ENCODE assay signal across 1 cellular context in the genomic region with DNA sequence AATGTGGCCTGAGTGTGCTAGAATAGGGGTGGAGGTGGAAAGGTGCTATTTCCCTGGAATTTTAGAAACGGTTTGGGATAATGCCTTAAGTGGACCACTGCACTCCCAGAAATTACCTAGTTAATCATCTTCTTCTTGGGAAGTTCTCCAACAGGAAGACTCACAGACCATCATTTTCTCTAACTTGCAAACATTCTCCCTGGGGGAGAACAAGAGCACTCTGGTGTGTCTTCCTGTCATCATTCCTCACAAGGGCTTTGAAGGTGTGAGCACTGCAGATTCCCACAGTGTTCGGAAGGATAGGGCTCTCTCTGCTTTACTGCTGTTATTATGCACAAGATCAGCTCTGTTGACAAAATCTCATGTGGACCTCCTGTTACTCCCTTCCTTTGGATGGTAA.
TF ChIP-seq lines count a peak whose summit lies in the region.

No MANE protein-coding gene starts in this region.

TF ChIP-seq in H1, 55 proteins besides CTCF, POLR2A, EP300 and RAD21 (continued from another document):
- TF ChIP-seq, protein P1, sequence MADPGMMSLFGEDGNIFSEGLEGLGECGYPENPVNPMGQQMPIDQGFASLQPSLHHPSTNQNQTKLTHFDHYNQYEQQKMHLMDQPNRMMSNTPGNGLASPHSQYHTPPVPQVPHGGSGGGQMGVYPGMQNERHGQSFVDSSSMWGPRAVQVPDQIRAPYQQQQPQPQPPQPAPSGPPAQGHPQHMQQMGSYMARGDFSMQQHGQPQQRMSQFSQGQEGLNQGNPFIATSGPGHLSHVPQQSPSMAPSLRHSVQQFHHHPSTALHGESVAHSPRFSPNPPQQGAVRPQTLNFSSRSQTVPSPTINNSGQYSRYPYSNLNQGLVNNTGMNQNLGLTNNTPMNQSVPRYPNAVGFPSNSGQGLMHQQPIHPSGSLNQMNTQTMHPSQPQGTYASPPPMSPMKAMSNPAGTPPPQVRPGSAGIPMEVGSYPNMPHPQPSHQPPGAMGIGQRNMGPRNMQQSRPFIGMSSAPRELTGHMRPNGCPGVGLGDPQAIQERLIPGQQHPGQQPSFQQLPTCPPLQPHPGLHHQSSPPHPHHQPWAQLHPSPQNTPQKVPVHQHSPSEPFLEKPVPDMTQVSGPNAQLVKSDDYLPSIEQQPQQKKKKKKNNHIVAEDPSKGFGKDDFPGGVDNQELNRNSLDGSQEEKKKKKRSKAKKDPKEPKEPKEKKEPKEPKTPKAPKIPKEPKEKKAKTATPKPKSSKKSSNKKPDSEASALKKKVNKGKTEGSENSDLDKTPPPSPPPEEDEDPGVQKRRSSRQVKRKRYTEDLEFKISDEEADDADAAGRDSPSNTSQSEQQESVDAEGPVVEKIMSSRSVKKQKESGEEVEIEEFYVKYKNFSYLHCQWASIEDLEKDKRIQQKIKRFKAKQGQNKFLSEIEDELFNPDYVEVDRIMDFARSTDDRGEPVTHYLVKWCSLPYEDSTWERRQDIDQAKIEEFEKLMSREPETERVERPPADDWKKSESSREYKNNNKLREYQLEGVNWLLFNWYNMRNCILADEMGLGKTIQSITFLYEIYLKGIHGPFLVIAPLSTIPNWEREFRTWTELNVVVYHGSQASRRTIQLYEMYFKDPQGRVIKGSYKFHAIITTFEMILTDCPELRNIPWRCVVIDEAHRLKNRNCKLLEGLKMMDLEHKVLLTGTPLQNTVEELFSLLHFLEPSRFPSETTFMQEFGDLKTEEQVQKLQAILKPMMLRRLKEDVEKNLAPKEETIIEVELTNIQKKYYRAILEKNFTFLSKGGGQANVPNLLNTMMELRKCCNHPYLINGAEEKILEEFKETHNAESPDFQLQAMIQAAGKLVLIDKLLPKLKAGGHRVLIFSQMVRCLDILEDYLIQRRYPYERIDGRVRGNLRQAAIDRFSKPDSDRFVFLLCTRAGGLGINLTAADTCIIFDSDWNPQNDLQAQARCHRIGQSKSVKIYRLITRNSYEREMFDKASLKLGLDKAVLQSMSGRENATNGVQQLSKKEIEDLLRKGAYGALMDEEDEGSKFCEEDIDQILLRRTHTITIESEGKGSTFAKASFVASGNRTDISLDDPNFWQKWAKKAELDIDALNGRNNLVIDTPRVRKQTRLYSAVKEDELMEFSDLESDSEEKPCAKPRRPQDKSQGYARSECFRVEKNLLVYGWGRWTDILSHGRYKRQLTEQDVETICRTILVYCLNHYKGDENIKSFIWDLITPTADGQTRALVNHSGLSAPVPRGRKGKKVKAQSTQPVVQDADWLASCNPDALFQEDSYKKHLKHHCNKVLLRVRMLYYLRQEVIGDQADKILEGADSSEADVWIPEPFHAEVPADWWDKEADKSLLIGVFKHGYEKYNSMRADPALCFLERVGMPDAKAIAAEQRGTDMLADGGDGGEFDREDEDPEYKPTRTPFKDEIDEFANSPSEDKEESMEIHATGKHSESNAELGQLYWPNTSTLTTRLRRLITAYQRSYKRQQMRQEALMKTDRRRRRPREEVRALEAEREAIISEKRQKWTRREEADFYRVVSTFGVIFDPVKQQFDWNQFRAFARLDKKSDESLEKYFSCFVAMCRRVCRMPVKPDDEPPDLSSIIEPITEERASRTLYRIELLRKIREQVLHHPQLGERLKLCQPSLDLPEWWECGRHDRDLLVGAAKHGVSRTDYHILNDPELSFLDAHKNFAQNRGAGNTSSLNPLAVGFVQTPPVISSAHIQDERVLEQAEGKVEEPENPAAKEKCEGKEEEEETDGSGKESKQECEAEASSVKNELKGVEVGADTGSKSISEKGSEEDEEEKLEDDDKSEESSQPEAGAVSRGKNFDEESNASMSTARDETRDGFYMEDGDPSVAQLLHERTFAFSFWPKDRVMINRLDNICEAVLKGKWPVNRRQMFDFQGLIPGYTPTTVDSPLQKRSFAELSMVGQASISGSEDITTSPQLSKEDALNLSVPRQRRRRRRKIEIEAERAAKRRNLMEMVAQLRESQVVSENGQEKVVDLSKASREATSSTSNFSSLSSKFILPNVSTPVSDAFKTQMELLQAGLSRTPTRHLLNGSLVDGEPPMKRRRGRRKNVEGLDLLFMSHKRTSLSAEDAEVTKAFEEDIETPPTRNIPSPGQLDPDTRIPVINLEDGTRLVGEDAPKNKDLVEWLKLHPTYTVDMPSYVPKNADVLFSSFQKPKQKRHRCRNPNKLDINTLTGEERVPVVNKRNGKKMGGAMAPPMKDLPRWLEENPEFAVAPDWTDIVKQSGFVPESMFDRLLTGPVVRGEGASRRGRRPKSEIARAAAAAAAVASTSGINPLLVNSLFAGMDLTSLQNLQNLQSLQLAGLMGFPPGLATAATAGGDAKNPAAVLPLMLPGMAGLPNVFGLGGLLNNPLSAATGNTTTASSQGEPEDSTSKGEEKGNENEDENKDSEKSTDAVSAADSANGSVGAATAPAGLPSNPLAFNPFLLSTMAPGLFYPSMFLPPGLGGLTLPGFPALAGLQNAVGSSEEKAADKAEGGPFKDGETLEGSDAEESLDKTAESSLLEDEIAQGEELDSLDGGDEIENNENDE (IDR thresholded peaks at IDR 0.05; ENCODE audit: insufficient replicate concordance, low read length) = no peak
- TF ChIP-seq CBX8 (IDR thresholded peaks at IDR 0.05; ENCODE audit: borderline replicate concordance, low read depth, low read length) = no peak
- TF ChIP-seq RBBP5 (IDR thresholded peaks at IDR 0.05; ENCODE audit: borderline replicate concordance, low read depth, low read length) = no peak
- no peak for TF ChIP-seq SP4 (IDR thresholded peaks at IDR 0.05; ENCODE audit: low read length)
- no peak for TF ChIP-seq SUZ12 (IDR thresholded peaks at IDR 0.05; ENCODE audit: low read length)
- no peak for TF ChIP-seq CHD1 (IDR thresholded peaks at IDR 0.05; ENCODE audit: low read depth, low read length)
- TF ChIP-seq SAP30 (IDR thresholded peaks at IDR 0.05; ENCODE audit: insufficient read depth, insufficient replicate concordance, low read length) = no peak
- TF ChIP-seq BCL11A (IDR thresholded peaks at IDR 0.05; ENCODE audit: low read depth in 2 of 2, low read length in 2 of 2) = no peak
- TF ChIP-seq POU5F1 (IDR thresholded peaks at IDR 0.05; ENCODE audit: low read depth, low read length) = no peak
- TF ChIP-seq, protein P2, sequence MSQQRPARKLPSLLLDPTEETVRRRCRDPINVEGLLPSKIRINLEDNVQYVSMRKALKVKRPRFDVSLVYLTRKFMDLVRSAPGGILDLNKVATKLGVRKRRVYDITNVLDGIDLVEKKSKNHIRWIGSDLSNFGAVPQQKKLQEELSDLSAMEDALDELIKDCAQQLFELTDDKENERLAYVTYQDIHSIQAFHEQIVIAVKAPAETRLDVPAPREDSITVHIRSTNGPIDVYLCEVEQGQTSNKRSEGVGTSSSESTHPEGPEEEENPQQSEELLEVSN (IDR thresholded peaks at IDR 0.05) = no peak
- TF ChIP-seq, protein P3, sequence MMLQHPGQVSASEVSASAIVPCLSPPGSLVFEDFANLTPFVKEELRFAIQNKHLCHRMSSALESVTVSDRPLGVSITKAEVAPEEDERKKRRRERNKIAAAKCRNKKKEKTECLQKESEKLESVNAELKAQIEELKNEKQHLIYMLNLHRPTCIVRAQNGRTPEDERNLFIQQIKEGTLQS (IDR thresholded peaks at IDR 0.05; ENCODE audit: insufficient read depth, low read depth, low read length) = no peak
- TF ChIP-seq, protein P4, sequence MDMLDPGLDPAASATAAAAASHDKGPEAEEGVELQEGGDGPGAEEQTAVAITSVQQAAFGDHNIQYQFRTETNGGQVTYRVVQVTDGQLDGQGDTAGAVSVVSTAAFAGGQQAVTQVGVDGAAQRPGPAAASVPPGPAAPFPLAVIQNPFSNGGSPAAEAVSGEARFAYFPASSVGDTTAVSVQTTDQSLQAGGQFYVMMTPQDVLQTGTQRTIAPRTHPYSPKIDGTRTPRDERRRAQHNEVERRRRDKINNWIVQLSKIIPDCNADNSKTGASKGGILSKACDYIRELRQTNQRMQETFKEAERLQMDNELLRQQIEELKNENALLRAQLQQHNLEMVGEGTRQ (IDR thresholded peaks at IDR 0.05; ENCODE audit: low read length) = no peak
